ENCODE assay signal across 1 cellular context in genomic region chr7:51040777-51041176, GRCh38.
TF ChIP-seq lines count a peak whose summit lies in the region.

No MANE protein-coding gene starts in this region.

TF ChIP-seq in SK-N-SH, 30 proteins besides CTCF, POLR2A, EP300 and RAD21 (continued from another document):
- no peak for TF ChIP-seq REST (IDR thresholded peaks at IDR 0.05; ENCODE audit: low read depth, low read length)
- no peak for TF ChIP-seq PBX3 (IDR thresholded peaks at IDR 0.05)
- TF ChIP-seq USF1 (IDR thresholded peaks at IDR 0.05; ENCODE audit: borderline replicate concordance, low read depth): no peak
- TF ChIP-seq, protein P1, sequence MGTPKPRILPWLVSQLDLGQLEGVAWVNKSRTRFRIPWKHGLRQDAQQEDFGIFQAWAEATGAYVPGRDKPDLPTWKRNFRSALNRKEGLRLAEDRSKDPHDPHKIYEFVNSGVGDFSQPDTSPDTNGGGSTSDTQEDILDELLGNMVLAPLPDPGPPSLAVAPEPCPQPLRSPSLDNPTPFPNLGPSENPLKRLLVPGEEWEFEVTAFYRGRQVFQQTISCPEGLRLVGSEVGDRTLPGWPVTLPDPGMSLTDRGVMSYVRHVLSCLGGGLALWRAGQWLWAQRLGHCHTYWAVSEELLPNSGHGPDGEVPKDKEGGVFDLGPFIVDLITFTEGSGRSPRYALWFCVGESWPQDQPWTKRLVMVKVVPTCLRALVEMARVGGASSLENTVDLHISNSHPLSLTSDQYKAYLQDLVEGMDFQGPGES (IDR thresholded peaks at IDR 0.05; ENCODE audit: low read depth, low read length): no peak
- TF ChIP-seq NRF1 (IDR thresholded peaks at IDR 0.05; ENCODE audit: low read depth, low read length): no peak
- no peak for TF ChIP-seq FOSL2 (IDR thresholded peaks at IDR 0.05; ENCODE audit: borderline replicate concordance, low read depth)
- no peak for TF ChIP-seq FOXJ3 (CRISPR knock-in tag; IDR thresholded peaks at IDR 0.05)
- no peak for TF ChIP-seq MXI1 (IDR thresholded peaks at IDR 0.05; ENCODE audit: low read depth, low read length)
- no peak for TF ChIP-seq EZH2phosphoT487 (IDR thresholded peaks at IDR 0.05; ENCODE audit: borderline replicate concordance, low read depth)
- no peak for TF ChIP-seq GATA2 (CRISPR knock-in tag; IDR thresholded peaks at IDR 0.05)
- no peak for TF ChIP-seq TCF12 (IDR thresholded peaks at IDR 0.05)
